In the genomic region with DNA sequence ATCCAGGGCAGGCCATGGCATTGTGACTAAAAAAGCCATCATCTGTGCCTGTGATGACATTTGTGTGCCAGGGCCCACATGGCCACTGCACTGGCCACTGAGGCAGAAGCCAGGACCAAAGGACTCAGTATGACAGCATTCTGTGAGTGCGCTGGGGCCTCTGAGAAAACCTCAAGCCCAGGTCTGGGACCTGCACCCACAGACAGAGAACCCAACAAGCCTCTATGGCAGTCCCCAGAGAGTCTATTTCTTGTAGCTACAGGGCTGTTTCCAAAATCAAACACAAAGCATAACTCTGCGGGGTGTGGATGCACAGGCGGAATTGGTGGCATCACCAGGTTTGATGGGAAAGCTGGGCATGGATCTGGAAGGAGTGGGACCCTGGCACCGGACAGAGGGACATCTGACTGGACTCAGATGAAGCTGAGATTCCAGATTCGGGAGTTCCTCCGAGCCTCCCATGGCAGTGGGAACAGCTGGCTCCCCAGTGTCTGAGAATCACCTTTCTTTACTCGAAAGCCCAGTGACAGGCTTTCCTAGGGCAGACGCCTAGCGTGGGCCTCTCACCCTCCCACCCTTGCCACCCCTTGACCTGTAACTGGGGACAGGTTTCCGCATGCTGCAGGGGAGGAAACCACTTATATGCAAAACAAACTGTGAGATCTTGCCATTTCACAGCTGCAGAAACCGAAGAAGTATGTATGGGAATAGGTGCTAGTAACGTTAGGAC, we compare ENCODE assay signal across 20 cellular contexts.
A peak's percentile ranks its signal among the peaks of the same experiment; 100 is the strongest.
DNase-seq lines count a peak whose midpoint lies in the region; ATAC-seq and TF ChIP-seq lines count a peak whose summit lies in the region.
"Had no signal": no experiment of that assay in that cellular context is flagged by ENCODE, and none has a peak within 500 bp of the region (broad histone marks: within the 10 kb centered on the region; RNA-seq: fewer than 3 reads in every experiment).

No MANE protein-coding gene starts in this region.

- no peak for TF ChIP-seq CTCF in mucosa of descending colon (IDR thresholded peaks at IDR 0.05)

- H3K9me3 ChIP-seq in mucosa of descending colon: no peaks in the 10 kb centered on the region
- H3K9me3 ChIP-seq: adrenal gland, gastrocnemius medialis, testis had no signal

- no peak overlapping the region for H3K27ac Mint-ChIP-seq in activated T-helper 17 cell treated with anti-CD3 and anti-CD28 coated beads, Interleukin-2, amount 50 U/mL, for 72 hours
- H3K27ac Mint-ChIP-seq: activated CD4-positive, alpha-beta T cell treated with anti-CD3 and anti-CD28 coated beads, Interleukin-2, amount 10 ng/mL, durations not matched to agents 7 days and 5 days had no signal

- peaks cover 8% of the 10 kb centered on the region for H3K4me1 Mint-ChIP-seq in activated T-helper 17 cell treated with anti-CD3 and anti-CD28 coated beads, Interleukin-2, amount 50 U/mL, for 72 hours
- H3K4me1 Mint-ChIP-seq: CD14-positive monocyte, neural crest cell had no signal

- DNase-seq in NCI-H69 (lab: John Stamatoyannopoulos, UW) (peak; percentile 26), mucosa of descending colon (no peak), KG1 (lab: John Stamatoyannopoulos, UW) (no peak), NOMO-1 treated with DMSO at 0.1 percent for 48 hours (lab: John Stamatoyannopoulos, UW; ENCODE audit: unreplicated experiment) (no peak)
- DNase-seq in activated CD4-positive, alpha-beta T cell treated with anti-CD3 and anti-CD28 coated beads for 1 hour: no peak
- DNase-seq: activated CD4-positive, alpha-beta T cell treated with anti-CD3 and anti-CD28 coated beads, Interleukin-2, amount 10 ng/mL, durations not matched to agents 7 days and 5 days; activated gamma-delta T cell; adrenal gland; DMS 273 treated with DMSO at 0.1 percent for 48 hours; gastrocnemius medialis; HCEC 1CT; NCI-H1105 treated with DMSO at 0.1 percent for 48 hours; Right ventricle myocardium superior; SW 1271; testis had no signal

- no peak overlapping the region for H3K4me3 Mint-ChIP-seq in activated T-helper 17 cell treated with anti-CD3 and anti-CD28 coated beads, Interleukin-2, amount 50 U/mL, for 72 hours
- H3K4me3 Mint-ChIP-seq: activated CD4-positive, alpha-beta T cell treated with anti-CD3 and anti-CD28 coated beads, Interleukin-2, amount 10 ng/mL, durations not matched to agents 7 days and 5 days; CD14-positive monocyte; neural crest cell had no signal

- intact Hi-C loops in mucosa of descending colon (cut with DNase I, micrococcal nuclease): no loop called here

- no peaks in the 10 kb centered on the region for H3K4me1 ChIP-seq in mucosa of descending colon (ENCODE audit: low read depth)
- H3K4me1 ChIP-seq: adrenal gland, gastrocnemius medialis, testis had no signal

- ATAC-seq in GM19025 (IDR thresholded peaks at IDR 0.05; ENCODE audit: low read depth, unreplicated experiment) (peak; percentile 80), HG02759 (IDR thresholded peaks at IDR 0.05; ENCODE audit: unreplicated experiment) (peak; percentile 76), mucosa of descending colon (peak; percentile 31)
- ATAC-seq in activated T-helper 17 cell treated with anti-CD3 and anti-CD28 coated beads, Interleukin-2, amount 50 U/mL, for 72 hours (replicated peaks): no peak
- ATAC-seq: gastrocnemius medialis had no signal

- peaks cover 33% of the 10 kb centered on the region for H3K36me3 Mint-ChIP-seq in activated T-helper 17 cell treated with anti-CD3 and anti-CD28 coated beads, Interleukin-2, amount 50 U/mL, for 72 hours (ENCODE audit: low read depth)

- H3K36me3 ChIP-seq in mucosa of descending colon (ENCODE audit: low read depth): no peaks in the 10 kb centered on the region
- H3K36me3 ChIP-seq: adrenal gland, gastrocnemius medialis had no signal

- no peaks in the 10 kb centered on the region for H3K27me3 Mint-ChIP-seq in activated T-helper 17 cell treated with anti-CD3 and anti-CD28 coated beads, Interleukin-2, amount 50 U/mL, for 72 hours
- H3K27me3 Mint-ChIP-seq: activated CD4-positive, alpha-beta T cell treated with anti-CD3 and anti-CD28 coated beads, Interleukin-2, amount 10 ng/mL, durations not matched to agents 7 days and 5 days had no signal

- H3K9me3 Mint-ChIP-seq in activated T-helper 17 cell treated with anti-CD3 and anti-CD28 coated beads, Interleukin-2, amount 50 U/mL, for 72 hours: no peaks in the 10 kb centered on the region
- H3K9me3 Mint-ChIP-seq: activated CD4-positive, alpha-beta T cell treated with anti-CD3 and anti-CD28 coated beads, Interleukin-2, amount 10 ng/mL, durations not matched to agents 7 days and 5 days; neural crest cell had no signal

- H3K4me3 ChIP-seq in mucosa of descending colon: no peak overlapping the region
- H3K4me3 ChIP-seq: adrenal gland, gastrocnemius medialis, testis had no signal
